15 cellular contexts compared by ENCODE assay signal in genomic region chr1:15954316-15954715, GRCh38. TPM values are rescaled to one million over a fixed set of nuclear protein-coding genes. Genes with fewer than 3 reads are reported as not detected.
A peak's percentile ranks its signal among the peaks of the same experiment; 100 is the strongest.
DNase-seq lines count a peak whose midpoint lies in the region; ATAC-seq and TF ChIP-seq lines count a peak whose summit lies in the region.
"Had no signal": no experiment of that assay in that cellular context is flagged by ENCODE, and none has a peak within 500 bp of the region (broad histone marks: within the 10 kb centered on the region; RNA-seq: fewer than 3 reads in every experiment).

No MANE protein-coding gene starts in this region.

- peaks cover 5 to 65% (median 39%) of the 10 kb centered on the region in 11 experiments; a peak in 18 of 22 replicates for H3K36me3 ChIP-seq in BLaER1 treated with 17β-estradiol and CSF1 and Interleukin-3, amounts not matched to agents 10 nM and 100 nM
- peaks cover 4% of the 10 kb centered on the region for H3K36me3 ChIP-seq in endodermal cell (ENCODE audit: control insufficient read depth, insufficient read depth, low read length)
- H3K36me3 ChIP-seq: gastrocnemius medialis had no signal

- H3K27me3 Mint-ChIP-seq in HFFc6 (ENCODE audit: insufficient read depth) (no peaks in the 10 kb centered on the region; the same call in 1 of the 2 replicates), endodermal cell (ENCODE audit: insufficient read depth) (no peaks in the 10 kb centered on the region), osteocyte (ENCODE audit: unreplicated experiment) (no peaks in the 10 kb centered on the region)
- H3K27me3 Mint-ChIP-seq: IgD-negative memory B cell had no signal

- H3K9ac ChIP-seq in BLaER1 treated with 17β-estradiol and CSF1 and Interleukin-3, amounts not matched to agents 10 nM and 100 nM, result peak overlapping the region in 2 of 11 experiments; percentile 27 to 54; a peak in 4 of 22 replicates
- H3K9ac ChIP-seq in endodermal cell (ENCODE audit: extremely low read depth, low read length, poor library complexity, severe bottlenecking), result no peak overlapping the region

- H3K27ac Mint-ChIP-seq in HFFc6 (peak overlapping the region; percentile 100), endodermal cell (no peak overlapping the region), osteocyte (ENCODE audit: unreplicated experiment) (peak overlapping the region; percentile 62)

- H3K4me3 Mint-ChIP-seq in HFFc6, result no peak overlapping the region
- no peak overlapping the region for H3K4me3 Mint-ChIP-seq in endodermal cell
- no peak overlapping the region for H3K4me3 Mint-ChIP-seq in osteocyte (ENCODE audit: unreplicated experiment)

- peak overlapping the region; percentile 87 to 98 (median 96) for H3K4me2 ChIP-seq in BLaER1 treated with 17β-estradiol and CSF1 and Interleukin-3, amounts not matched to agents 10 nM and 100 nM

- no peaks in the 10 kb centered on the region for H3K27me3 ChIP-seq in BLaER1 treated with 17β-estradiol and CSF1 and Interleukin-3, amounts not matched to agents 10 nM and 100 nM
- H3K27me3 ChIP-seq in endodermal cell (ENCODE audit: control insufficient read depth, insufficient read depth, low read length, poor library complexity, severe bottlenecking), result no peaks in the 10 kb centered on the region
- H3K27me3 ChIP-seq: gastrocnemius medialis had no signal

- no peaks in the 10 kb centered on the region for H3K9me3 ChIP-seq in BLaER1 treated with 17β-estradiol and CSF1 and Interleukin-3, amounts not matched to agents 10 nM and 100 nM (replicated peaks in 1 of 11)
- H3K9me3 ChIP-seq in endodermal cell (ENCODE audit: control insufficient read depth, low read length), result no peaks in the 10 kb centered on the region
- H3K9me3 ChIP-seq: gastrocnemius medialis had no signal

- H3K4me1 Mint-ChIP-seq in HFFc6 (ENCODE audit: low read depth), result peaks cover 96% of the 10 kb centered on the region
- H3K4me1 Mint-ChIP-seq in endodermal cell, result peaks cover 51% of the 10 kb centered on the region
- peaks cover 80% of the 10 kb centered on the region for H3K4me1 Mint-ChIP-seq in osteocyte (ENCODE audit: unreplicated experiment)

- H3K4me1 ChIP-seq in BLaER1 treated with 17β-estradiol and CSF1 and Interleukin-3, amounts not matched to agents 10 nM and 100 nM, result peaks cover 90 to 100% (median 96%) of the 10 kb centered on the region in 10 experiments
- H3K4me1 ChIP-seq in endodermal cell (ENCODE audit: control insufficient read depth, insufficient read depth, low read length), result peaks cover 15% of the 10 kb centered on the region

- 85 to 89% methylated on average over 3 of the region's 3 CpGs for WGBS in endodermal cell (ENCODE audit: insufficient coverage in 1 of 2, insufficient read length in 1 of 2), 2 experiments

- DNase-seq in HFFc6, result no peak
- peak; percentile 25 for DNase-seq in endodermal cell
- DNase-seq in osteocyte (ENCODE audit: extremely low spot score, unreplicated experiment), result no peak
- no peak for DNase-seq in activated CD8-positive, alpha-beta memory T cell treated with anti-CD3 and anti-CD28 coated beads for 24 hours
- no peak for DNase-seq in effector CD8-positive, alpha-beta T cell (lab: John Stamatoyannopoulos, UW)
- DNase-seq: activated CD8-positive, alpha-beta memory T cell treated with anti-CD3 and anti-CD28 coated beads, Interleukin-2, amount 50 U/mL, for 48 hours; aorta; gastrocnemius medialis; stimulated activated CD4-positive, alpha-beta T cell treated with anti-CD3 and anti-CD28 coated beads, Interleukin-15, amount 100 ng/mL, for 24 hours had no signal

- peaks cover 0 to 97% (median 91%) of the 10 kb centered on the region in 11 experiments; a peak in 20 of 22 replicates for H4K20me1 ChIP-seq in BLaER1 treated with 17β-estradiol and CSF1 and Interleukin-3, amounts not matched to agents 10 nM and 100 nM

- ATAC-seq in GM19395 (IDR thresholded peaks at IDR 0.05; ENCODE audit: unreplicated experiment) (no peak), HG02798 (IDR thresholded peaks at IDR 0.05; ENCODE audit: poor library complexity, unreplicated experiment) (no peak)
- ATAC-seq: gastrocnemius medialis had no signal

- TF ChIP-seq CTCF in HFFc6 (IDR thresholded peaks at IDR 0.05) (no peak), endodermal cell (conservative IDR thresholded peaks at IDR 0.05) (no peak), osteocyte (IDR thresholded peaks at IDR 0.05) (no peak)

- peaks cover 9% of the 10 kb centered on the region; the same call in 1 of the 2 replicates for H3K36me3 Mint-ChIP-seq in HFFc6 (ENCODE audit: low read depth)
- H3K36me3 Mint-ChIP-seq in endodermal cell (ENCODE audit: low read depth), result peaks cover 5% of the 10 kb centered on the region
- peaks cover 4% of the 10 kb centered on the region for H3K36me3 Mint-ChIP-seq in osteocyte (ENCODE audit: unreplicated experiment)

- H3K4me3 ChIP-seq in BLaER1 treated with 17β-estradiol and CSF1 and Interleukin-3, amounts not matched to agents 10 nM and 100 nM, result no peak overlapping the region
- H3K4me3 ChIP-seq in endodermal cell (ENCODE audit: low read length), result no peak overlapping the region
- H3K4me3 ChIP-seq: gastrocnemius medialis, SK-N-MC had no signal

- H3K9me3 Mint-ChIP-seq in HFFc6 (no peaks in the 10 kb centered on the region), endodermal cell (no peaks in the 10 kb centered on the region), osteocyte (ENCODE audit: unreplicated experiment) (no peaks in the 10 kb centered on the region)
- H3K9me3 Mint-ChIP-seq: IgD-negative memory B cell had no signal

- peak overlapping the region in 8 of 11 experiments; percentile 8 to 86 (median 76); a peak in 12 of 22 replicates for H3K27ac ChIP-seq in BLaER1 treated with 17β-estradiol and CSF1 and Interleukin-3, amounts not matched to agents 10 nM and 100 nM
- H3K27ac ChIP-seq in endodermal cell (ENCODE audit: low read depth, low read length), result no peak overlapping the region

RNA-seq across cellular contexts. Expression of gene ZBTB17, which starts 21.6 kb away (rescaled TPM):
- 10 to 100 TPM; 22.5 to 25.4 (median 24.1) TPM for total RNA-seq in HFFc6 (2021; fragmentation: NEBNext Ultra II Directional; extraction: Animal tissue kit (Norgen Biotek cat#: 25700))
- total RNA-seq in endodermal cell, result 10 to 100 TPM; 28.0 to 31.7 TPM
- polyA plus RNA-seq in endodermal cell (2013, experiment 1 of 2), result 35.1 TPM
- 32.6 TPM for polyA plus RNA-seq in endodermal cell (2013, experiment 2 of 2)
- 34.7 and 37.2 TPM in 2 replicates for total RNA-seq in osteocyte

RNA-seq across cellular contexts. Expression of gene SRARP, which starts 49.7 kb away (rescaled TPM):
- total RNA-seq in HFFc6 (2021; fragmentation: NEBNext Ultra II Directional; extraction: Animal tissue kit (Norgen Biotek cat#: 25700)), result not detected
- total RNA-seq in endodermal cell (1 to 10 TPM in 1 of 2 donors, under 1 TPM in 1; 0.97 to 1.3 TPM), osteocyte (not detected in 2 replicates)
- polyA plus RNA-seq in endodermal cell (2013, experiment 1 of 2), result 0.18 TPM
- polyA plus RNA-seq in endodermal cell (2013, experiment 2 of 2), result 0.12 TPM
- total RNA-seq: aorta, posterior vena cava had no signal
- polyA plus RNA-seq: aorta, IgD-negative memory B cell had no signal
